In genomic region chr9:32378496-32378895, GRCh38 we compare ENCODE assay signal across 8 cellular contexts. TPM values are rescaled to one million over a fixed set of nuclear protein-coding genes. Genes with fewer than 3 reads are reported as not detected.
DNase-seq lines count a peak whose midpoint lies in the region; ATAC-seq and TF ChIP-seq lines count a peak whose summit lies in the region.

No MANE protein-coding gene starts in this region.

- no peak overlapping the region for H3K27ac ChIP-seq in BLaER1 treated with 17β-estradiol and CSF1 and Interleukin-3, amounts not matched to agents 10 nM and 100 nM
- H3K27ac ChIP-seq in SK-N-MC = no peak overlapping the region
- no peak overlapping the region for H3K27ac ChIP-seq in thyroid gland

- no peaks in the 10 kb centered on the region for H3K36me3 ChIP-seq in BLaER1 treated with 17β-estradiol and CSF1 and Interleukin-3, amounts not matched to agents 10 nM and 100 nM
- H3K36me3 ChIP-seq in SK-N-MC (ENCODE audit: insufficient read depth, low read length) (no peaks in the 10 kb centered on the region), thyroid gland (no peaks in the 10 kb centered on the region)

- TF ChIP-seq CTCF in chondrocyte (IDR thresholded peaks at IDR 0.05) (peak; percentile 86), thyroid gland (IDR thresholded peaks at IDR 0.05) (peak; percentile 21 to 87 (median 73))

- peak overlapping the region in 10 of 11 experiments; percentile 19 to 61 (median 36); a peak in 15 of 22 replicates for H3K4me2 ChIP-seq in BLaER1 treated with 17β-estradiol and CSF1 and Interleukin-3, amounts not matched to agents 10 nM and 100 nM

- peak; percentile 15 for DNase-seq in NCI-H1048 (lab: John Stamatoyannopoulos, UW)
- DNase-seq in SK-N-MC (ENCODE audit: low read depth, low spot score) = peak; percentile 68
- no peak for DNase-seq in chondrocyte (ENCODE audit: low spot score)
- no peak for DNase-seq in left lobe of liver (ENCODE audit: low spot score)
- peak in 1 of 2 donors; percentile 22 for DNase-seq in thyroid gland

- no peaks in the 10 kb centered on the region for H3K9me3 Mint-ChIP-seq in chondrocyte (ENCODE audit: low read depth)

- H3K9ac ChIP-seq in BLaER1 treated with 17β-estradiol and CSF1 and Interleukin-3, amounts not matched to agents 10 nM and 100 nM = no peak overlapping the region
- no peak overlapping the region for H3K9ac ChIP-seq in SK-N-MC (ENCODE audit: insufficient read length)

- peaks cover under 1 to 11% (median 9%) of the 10 kb centered on the region in 10 experiments; a peak in 17 of 20 replicates for H3K4me1 ChIP-seq in BLaER1 treated with 17β-estradiol and CSF1 and Interleukin-3, amounts not matched to agents 10 nM and 100 nM
- no peaks in the 10 kb centered on the region for H3K4me1 ChIP-seq in thyroid gland

- H3K36me3 Mint-ChIP-seq in chondrocyte (ENCODE audit: low read depth) = no peaks in the 10 kb centered on the region

- peaks cover 10% of the 10 kb centered on the region for H3K4me1 Mint-ChIP-seq in chondrocyte (ENCODE audit: low read depth)

- WGBS in thyroid gland, 2 donors = 0 to 1% methylated on average over 3 of the region's 3 CpGs

- H4K20me1 ChIP-seq in BLaER1 treated with 17β-estradiol and CSF1 and Interleukin-3, amounts not matched to agents 10 nM and 100 nM = no peaks in the 10 kb centered on the region

- no peak for TF ChIP-seq POLR2A in thyroid gland (IDR thresholded peaks at IDR 0.05)

- H3K9me3 ChIP-seq in BLaER1 treated with 17β-estradiol and CSF1 and Interleukin-3, amounts not matched to agents 10 nM and 100 nM (replicated peaks in 1 of 11) = no peaks in the 10 kb centered on the region
- H3K9me3 ChIP-seq in SK-N-MC (ENCODE audit: low read depth, low read length) (no peaks in the 10 kb centered on the region), thyroid gland (no peaks in the 10 kb centered on the region)

- intact Hi-C loops in thyroid gland (cut with DNase I) = loop anchor here (5.0 kb wide), 2 partner anchors 149 to 589 kb away; partner anchors contain the start of gene RIGI

- H3K27me3 ChIP-seq in BLaER1 treated with 17β-estradiol and CSF1 and Interleukin-3, amounts not matched to agents 10 nM and 100 nM = no peaks in the 10 kb centered on the region
- no peaks in the 10 kb centered on the region for H3K27me3 ChIP-seq in thyroid gland

- H3K4me3 ChIP-seq in BLaER1 treated with 17β-estradiol and CSF1 and Interleukin-3, amounts not matched to agents 10 nM and 100 nM = no peak overlapping the region
- H3K4me3 ChIP-seq in SK-N-MC (peak overlapping the region; percentile 66), thyroid gland (replicated peaks in 1 of 3) (no peak overlapping the region)

- ATAC-seq in GM18499 (IDR thresholded peaks at IDR 0.05; ENCODE audit: insufficient read depth, unreplicated experiment) (peak; percentile 67), HG02763 (IDR thresholded peaks at IDR 0.05; ENCODE audit: unreplicated experiment) (peak; percentile 78), left lobe of liver (peak; percentile 82)

- H3K27me3 Mint-ChIP-seq in chondrocyte (ENCODE audit: low read depth) = peaks cover 12% of the 10 kb centered on the region

- no peak overlapping the region for H3K27ac Mint-ChIP-seq in chondrocyte (ENCODE audit: unreplicated experiment)

- H3K4me3 Mint-ChIP-seq in chondrocyte (ENCODE audit: unreplicated experiment) = no peak overlapping the region

RNA-seq across cellular contexts. Expression of gene ACO1, which starts 5.9 kb away (rescaled TPM):
- total RNA-seq in chondrocyte (39.7 to 47.5 TPM (median 44.7 TPM) in 3 replicates), left lobe of liver (102 TPM), thyroid gland (10 to 100 TPM; 44.6 to 57.6 (median 45.3) TPM)

Comparison
In these comparisons a context has a peak if more than half of its experiments do, and no peak if none do; other contexts are left out.
1. DNase-seq: peak in NCI-H1048 (single experiment) and SK-N-MC (single experiment); none in chondrocyte (single experiment) and left lobe of liver (single experiment).
2. Peak in every context shown above with its lines, with median percentiles within 50 percentile points of each other: ATAC-seq.